In the genomic region with DNA sequence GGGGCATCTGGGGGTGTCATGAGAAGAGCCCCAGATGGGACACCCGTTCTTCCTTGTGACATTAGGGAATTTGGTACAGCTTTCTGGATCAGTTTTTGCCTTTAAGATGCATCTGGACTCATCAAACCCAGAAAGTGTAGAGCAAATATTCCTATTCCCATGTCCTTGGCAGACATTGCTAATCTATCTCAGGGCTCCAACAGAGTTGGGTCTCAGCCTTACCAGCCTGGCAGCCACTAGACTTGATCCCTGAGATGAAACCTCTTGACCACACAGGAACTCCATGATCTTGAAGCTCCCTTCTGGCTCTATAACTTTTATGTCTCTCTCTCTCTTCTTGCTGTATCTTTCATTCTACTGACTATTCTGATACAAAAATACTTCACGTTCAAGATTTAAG, we compare ENCODE assay signal across 12 cellular contexts. TPM values are rescaled to one million over a fixed set of nuclear protein-coding genes. Genes with fewer than 3 reads are reported as not detected.
A peak's percentile ranks its signal among the peaks of the same experiment; 100 is the strongest.
DNase-seq lines count a peak whose midpoint lies in the region; ATAC-seq and TF ChIP-seq lines count a peak whose summit lies in the region.
"Had no signal": no experiment of that assay in that cellular context is flagged by ENCODE, and none has a peak within 500 bp of the region (broad histone marks: within the 10 kb centered on the region; RNA-seq: fewer than 3 reads in every experiment).

No MANE protein-coding gene starts in this region.

- POLR2A ChIA-PET in activated CD8-positive, alpha-beta T cell treated with anti-CD3 and anti-CD28 coated beads for 36 hours (lab: Charles Lee), result interaction anchor here (0.6 kb wide), 1 partner anchor 92 kb away, joined by 3 read pairs; no protein-coding TSS in a partner anchor

- peaks cover 28% of the 10 kb centered on the region for H3K4me1 Mint-ChIP-seq in activated CD8-positive, alpha-beta T cell treated with anti-CD3 and anti-CD28 coated beads for 36 hours (ENCODE audit: low read depth)

- intact Hi-C loops in breast epithelium (cut with DNase I; ENCODE audit: low total_unique reads), result loop anchor here (10.0 kb wide), 1 partner anchor 95 kb away; the partner anchor contains the start of gene DUSP1
- intact Hi-C loops in right lobe of liver (cut with DNase I), result no loop called here
- intact Hi-C loops in activated CD8-positive, alpha-beta T cell treated with anti-CD3 and anti-CD28 coated beads for 36 hours (cut with micrococcal nuclease), result no loop called here

- H3K27ac Mint-ChIP-seq in activated CD8-positive, alpha-beta T cell treated with anti-CD3 and anti-CD28 coated beads for 36 hours, result no peak overlapping the region
- H3K27ac Mint-ChIP-seq: activated naive CD8-positive, alpha-beta T cell treated with anti-CD3 and anti-CD28 coated beads, Interleukin-2, amount 10 ng/mL, durations not matched to agents 7 days and 5 days; CD4-positive, alpha-beta T cell; IgD-negative memory B cell had no signal

- H3K4me1 ChIP-seq in breast epithelium (peaks cover 3 to 51% of the 10 kb centered on the region in 2 donors), right lobe of liver (peaks cover 0 to 61% (median 35%) of the 10 kb centered on the region in 4 donors), subcutaneous abdominal adipose tissue (ENCODE audit: control insufficient read depth in 5 of 5, insufficient read depth in 5 of 5, low read length in 5 of 5) (peaks cover 43 to 91% (median 88%) of the 10 kb centered on the region in 5 donors)

- H3K9me3 Mint-ChIP-seq in activated CD8-positive, alpha-beta T cell treated with anti-CD3 and anti-CD28 coated beads for 36 hours, result no peaks in the 10 kb centered on the region
- H3K9me3 Mint-ChIP-seq: activated naive CD8-positive, alpha-beta T cell treated with anti-CD3 and anti-CD28 coated beads, Interleukin-2, amount 10 ng/mL, durations not matched to agents 7 days and 5 days; CD4-positive, alpha-beta T cell; IgD-negative memory B cell had no signal

- peak overlapping the region; percentile 88 to 93 for H3K27ac ChIP-seq in breast epithelium
- peak overlapping the region; percentile 72 to 93 (median 85) for H3K27ac ChIP-seq in right lobe of liver
- H3K27ac ChIP-seq in subcutaneous abdominal adipose tissue (ENCODE audit: low read depth, low read length), result peak overlapping the region; percentile 98

- TF ChIP-seq CTCF in breast epithelium (IDR thresholded peaks at IDR 0.05), result no peak
- TF ChIP-seq CTCF in right lobe of liver (IDR thresholded peaks at IDR 0.05), result no peak
- no peak for TF ChIP-seq CTCF in activated CD8-positive, alpha-beta T cell treated with anti-CD3 and anti-CD28 coated beads for 36 hours (IDR thresholded peaks at IDR 0.05)

- H3K9me3 ChIP-seq in breast epithelium, result no peaks in the 10 kb centered on the region
- H3K9me3 ChIP-seq in right lobe of liver, result no peaks in the 10 kb centered on the region
- H3K9me3 ChIP-seq in subcutaneous abdominal adipose tissue (ENCODE audit: control insufficient read depth in 5 of 5, low read length in 5 of 5), result no peaks in the 10 kb centered on the region

- H3K36me3 ChIP-seq in breast epithelium (no peaks in the 10 kb centered on the region), right lobe of liver (no peaks in the 10 kb centered on the region), subcutaneous abdominal adipose tissue (ENCODE audit: control insufficient read depth in 5 of 5, insufficient read depth in 5 of 5, low read length in 5 of 5) (no peaks in the 10 kb centered on the region)

- peak overlapping the region; percentile 22 to 84 (median 72) for H3K9ac ChIP-seq in subcutaneous abdominal adipose tissue (ENCODE audit: low read length in 5 of 5)

- no peak for TF ChIP-seq POLR2A in breast epithelium (IDR thresholded peaks at IDR 0.05)
- TF ChIP-seq POLR2A in right lobe of liver (IDR thresholded peaks at IDR 0.05), result no peak

- H3K4me3 ChIP-seq in breast epithelium (no peak overlapping the region), right lobe of liver (no peak overlapping the region), subcutaneous abdominal adipose tissue (ENCODE audit: low read depth in 1 of 5, low read length in 5 of 5) (no peak overlapping the region)

- DNase-seq in M059J (ENCODE audit: low read depth) (peak; percentile 53), breast epithelium (ENCODE audit: low spot score in 2 of 2) (no peak), right lobe of liver (no peak), NCI-H2196 (lab: John Stamatoyannopoulos, UW; ENCODE audit: unreplicated experiment) (no peak)
- DNase-seq in stimulated activated CD8-positive, alpha-beta memory T cell treated with anti-CD3 and anti-CD28 coated beads, Interleukin-4, amount 100 ng/mL, for 48 hours, result no peak
- no peak for DNase-seq in activated CD8-positive, alpha-beta T cell treated with anti-CD3 and anti-CD28 coated beads for 36 hours
- DNase-seq: activated naive CD8-positive, alpha-beta T cell treated with anti-CD3 and anti-CD28 coated beads, Interleukin-2, amount 10 ng/mL, durations not matched to agents 7 days and 5 days; CD4-positive, alpha-beta T cell; NCI-H187 had no signal

- H3K27me3 Mint-ChIP-seq in activated CD8-positive, alpha-beta T cell treated with anti-CD3 and anti-CD28 coated beads for 36 hours, result no peaks in the 10 kb centered on the region
- H3K27me3 Mint-ChIP-seq: activated naive CD8-positive, alpha-beta T cell treated with anti-CD3 and anti-CD28 coated beads, Interleukin-2, amount 10 ng/mL, durations not matched to agents 7 days and 5 days; CD4-positive, alpha-beta T cell; IgD-negative memory B cell had no signal

- ATAC-seq in right lobe of liver, result no peak
- ATAC-seq in esophagus mucosa, result no peak
- ATAC-seq in activated CD8-positive, alpha-beta T cell treated with anti-CD3 and anti-CD28 coated beads for 36 hours, result no peak

- no peaks in the 10 kb centered on the region for H3K36me3 Mint-ChIP-seq in activated CD8-positive, alpha-beta T cell treated with anti-CD3 and anti-CD28 coated beads for 36 hours (ENCODE audit: low read depth)
- H3K36me3 Mint-ChIP-seq: IgD-negative memory B cell had no signal

- H3K27me3 ChIP-seq in breast epithelium, result no peaks in the 10 kb centered on the region
- H3K27me3 ChIP-seq in right lobe of liver, result no peaks in the 10 kb centered on the region
- H3K27me3 ChIP-seq in subcutaneous abdominal adipose tissue (ENCODE audit: control insufficient read depth in 5 of 5, insufficient read depth in 4 of 5, low read length in 5 of 5), result no peaks in the 10 kb centered on the region

- CTCF ChIA-PET in activated CD8-positive, alpha-beta T cell treated with anti-CD3 and anti-CD28 coated beads for 36 hours (lab: Charles Lee), result interaction anchor here (1.4 kb wide), 1 partner anchor 63 kb away, joined by 5 read pairs; no protein-coding TSS in a partner anchor

- H3K4me3 Mint-ChIP-seq in activated CD8-positive, alpha-beta T cell treated with anti-CD3 and anti-CD28 coated beads for 36 hours, result no peak overlapping the region
- H3K4me3 Mint-ChIP-seq: activated naive CD8-positive, alpha-beta T cell treated with anti-CD3 and anti-CD28 coated beads, Interleukin-2, amount 10 ng/mL, durations not matched to agents 7 days and 5 days; CD4-positive, alpha-beta T cell had no signal

- 53% methylated on average over 2 of the region's 2 CpGs for WGBS in right lobe of liver (ENCODE audit: insufficient coverage, low coverage, low lambda C conversion rate, missing lambda C conversion rate)

RNA-seq across cellular contexts. Expression of gene ERGIC1, which starts 35.7 kb away (rescaled TPM):
- 149 and 153 TPM in 2 replicates for total RNA-seq in M059J (2014; rRNA removed; shearing (Covaris generic))
- total RNA-seq in breast epithelium (100 to 1,000 TPM in 1 of 3 donors, 10 to 100 TPM in 2; 86.6 to 139 (median 95.2) TPM), right lobe of liver (100 to 1,000 TPM; 103 to 264 (median 154) TPM), esophagus mucosa (58.3 TPM)
- total RNA-seq in activated CD8-positive, alpha-beta T cell treated with anti-CD3 and anti-CD28 coated beads for 36 hours, result 10 to 100 TPM; 56.1 to 57.0 TPM
